ENCODE assay signal across 1 cellular context in genomic region chrX:97158270-97158669, GRCh38.
TF ChIP-seq lines count a peak whose summit lies in the region.

No MANE protein-coding gene starts in this region.

TF ChIP-seq in A549, 52 proteins besides CTCF, POLR2A, EP300 and RAD21 (continued from another document):
- no peak for TF ChIP-seq BCL3 (IDR thresholded peaks at IDR 0.05)
TF ChIP-seq in A549: peak in this region for 2.
